In the genomic region with DNA sequence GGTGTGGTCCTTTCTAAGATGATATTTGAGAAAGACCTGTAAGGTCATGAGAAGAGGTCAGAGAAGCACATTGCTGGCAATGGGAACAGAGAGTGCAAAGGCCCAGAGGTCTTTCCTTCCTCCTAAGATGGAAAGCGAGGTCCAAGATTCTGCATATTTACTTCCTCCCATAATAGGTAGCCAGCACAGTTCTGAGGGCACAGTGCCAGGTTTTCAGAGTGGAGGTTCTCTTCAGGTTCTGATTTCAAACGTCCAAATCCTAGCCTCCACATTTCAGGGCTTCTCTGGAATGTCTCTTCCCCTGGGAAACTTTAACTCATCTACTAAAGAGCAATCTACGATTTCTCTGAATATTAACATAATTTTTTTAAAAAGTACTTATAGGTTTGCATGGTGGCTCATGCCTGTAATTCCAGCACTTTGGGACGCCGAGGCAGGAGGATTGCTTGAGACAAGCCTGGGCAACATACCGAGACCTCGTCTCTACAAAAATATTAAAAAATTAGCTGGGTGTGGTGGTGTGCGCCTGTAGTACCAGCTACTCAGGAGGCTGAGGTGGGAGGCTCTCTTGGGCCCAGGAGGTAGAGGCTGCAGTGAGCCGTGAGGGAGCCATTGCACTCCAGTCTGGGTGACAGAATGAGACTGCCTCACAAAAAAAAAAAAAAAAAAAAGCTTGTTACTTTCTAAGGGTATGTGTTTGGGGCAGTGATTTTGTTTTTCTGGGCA, we compare ENCODE assay signal across 8 cellular contexts. TPM values are rescaled to one million over a fixed set of nuclear protein-coding genes. Genes with fewer than 3 reads are reported as not detected.
DNase-seq lines count a peak whose midpoint lies in the region; TF ChIP-seq lines count a peak whose summit lies in the region.

No MANE protein-coding gene starts in this region.

- H3K4me3 ChIP-seq in CD8-positive, alpha-beta memory T cell (ENCODE audit: low read length) = peak overlapping the region; percentile 96
- H3K4me3 ChIP-seq in HUES64 (ENCODE audit: low read length) (peak overlapping the region; percentile 95), colonic mucosa (peak overlapping the region; percentile 71)

- no peaks in the 10 kb centered on the region for H3K36me3 ChIP-seq in CD8-positive, alpha-beta memory T cell (ENCODE audit: insufficient read depth, low read length)
- H3K36me3 ChIP-seq in HUES64 (ENCODE audit: insufficient read depth, low read length) = peaks cover 31% of the 10 kb centered on the region
- H3K36me3 ChIP-seq in colonic mucosa = no peaks in the 10 kb centered on the region

- no peaks in the 10 kb centered on the region for H3K27me3 ChIP-seq in CD8-positive, alpha-beta memory T cell (ENCODE audit: insufficient read depth, low read length, poor library complexity, severe bottlenecking)
- H3K27me3 ChIP-seq in HUES64 (ENCODE audit: insufficient read depth, low read length) = no peaks in the 10 kb centered on the region
- H3K27me3 ChIP-seq in colonic mucosa = no peaks in the 10 kb centered on the region

- H3K27ac Mint-ChIP-seq in CD8-positive, alpha-beta memory T cell = peak overlapping the region; percentile 91 to 99 (median 96)
- H3K27ac Mint-ChIP-seq in nephron progenitor cell = peak overlapping the region; percentile 99

- POLR2A ChIA-PET in CD8-positive, alpha-beta memory T cell (lab: Charles Lee) = interaction anchor here (0.5 to 1.5 kb wide), 9 partner anchors 23 to 1058 kb away, joined by 3 to 6 read pairs (median 4); partner anchors contain the start of genes CRADD and EEA1

- H3K9ac ChIP-seq in HUES64 (ENCODE audit: low read depth, low read length) (no peak overlapping the region), colonic mucosa (ENCODE audit: low read depth in 2 of 2, low read length in 2 of 2) (no peak overlapping the region)

- DNase-seq in CD8-positive, alpha-beta memory T cell = peak in 1 of 5 donors; percentile 1
- DNase-seq in colonic mucosa (no peak), nephron progenitor cell (no peak), Ammon's horn (ENCODE audit: low spot score) (no peak), NOMO-1 (lab: John Stamatoyannopoulos, UW; ENCODE audit: unreplicated experiment in 2 of 2) (no peak), DMS 273 treated with DMSO at 0.1 percent for 48 hours (lab: John Stamatoyannopoulos, UW) (no peak), NOMO-1 treated with DMSO at 0.1 percent for 48 hours (lab: John Stamatoyannopoulos, UW; ENCODE audit: unreplicated experiment) (no peak)

- H3K9me3 ChIP-seq in CD8-positive, alpha-beta memory T cell (ENCODE audit: low read length) = no peaks in the 10 kb centered on the region
- H3K9me3 ChIP-seq in HUES64 (ENCODE audit: insufficient read depth, low read depth, low read length) (no peaks in the 10 kb centered on the region), colonic mucosa (no peaks in the 10 kb centered on the region)

- H3K27me3 Mint-ChIP-seq in CD8-positive, alpha-beta memory T cell = peaks cover 0 to 1% of the 10 kb centered on the region in 2 donors
- peaks cover 3% of the 10 kb centered on the region for H3K27me3 Mint-ChIP-seq in nephron progenitor cell (ENCODE audit: low read depth, poor library complexity)

- peak overlapping the region; percentile 87 to 97 (median 93) for H3K4me3 Mint-ChIP-seq in CD8-positive, alpha-beta memory T cell
- peak overlapping the region; percentile 96 for H3K4me3 Mint-ChIP-seq in nephron progenitor cell

- peak overlapping the region; percentile 81 for H3K27ac ChIP-seq in CD8-positive, alpha-beta memory T cell (ENCODE audit: low read depth, low read length)
- H3K27ac ChIP-seq in HUES64 (ENCODE audit: low read depth, low read length) = no peak overlapping the region
- no peak overlapping the region for H3K27ac ChIP-seq in colonic mucosa

- WGBS in HUES64 = 93% methylated on average over 9 of the region's 9 CpGs

- no peaks in the 10 kb centered on the region for H3K9me3 Mint-ChIP-seq in CD8-positive, alpha-beta memory T cell
- no peaks in the 10 kb centered on the region for H3K9me3 Mint-ChIP-seq in nephron progenitor cell

- peaks cover 28 to 44% (median 42%) of the 10 kb centered on the region in 3 donors for H3K4me1 Mint-ChIP-seq in CD8-positive, alpha-beta memory T cell
- peaks cover 31% of the 10 kb centered on the region for H3K4me1 Mint-ChIP-seq in nephron progenitor cell

- TF ChIP-seq CTCF in colonic mucosa (IDR thresholded peaks at IDR 0.05) (no peak), nephron progenitor cell (IDR thresholded peaks at IDR 0.05) (no peak)

- CTCF ChIA-PET in CD8-positive, alpha-beta memory T cell (lab: Charles Lee) = interaction anchor here (1.0 to 2.8 kb wide), 6 partner anchors 10 to 635 kb away, joined by 3 to 9 read pairs (median 4); partner anchors contain the start of gene UBE2N

- intact Hi-C loops in colonic mucosa (cut with DNase I) = no loop called here

- peaks cover 0 to 25% (median 5%) of the 10 kb centered on the region in 3 donors for H3K36me3 Mint-ChIP-seq in CD8-positive, alpha-beta memory T cell
- H3K36me3 Mint-ChIP-seq in nephron progenitor cell (ENCODE audit: low read depth) = peaks cover 22% of the 10 kb centered on the region

- H3K4me1 ChIP-seq in CD8-positive, alpha-beta memory T cell (ENCODE audit: insufficient read depth, low read length) = peaks cover 23% of the 10 kb centered on the region
- peaks cover 5% of the 10 kb centered on the region; the same call in 1 of the 2 replicates for H3K4me1 ChIP-seq in HUES64 (ENCODE audit: insufficient read depth, low read length)
- peaks cover 14% of the 10 kb centered on the region for H3K4me1 ChIP-seq in colonic mucosa

RNA-seq across cellular contexts. Expression of gene MRPL42, which starts 0.5 kb away (rescaled TPM):
- 10 to 100 TPM; 84.1 to 87.2 TPM for total RNA-seq in CD8-positive, alpha-beta memory T cell
- polyA plus RNA-seq in CD8-positive, alpha-beta memory T cell = 57.1 TPM
- polyA plus RNA-seq in HUES64 (2013, experiment 1 of 2) = 116 TPM
- polyA plus RNA-seq in HUES64 (2013, experiment 2 of 2) = 140 TPM
- 10 to 100 TPM; 76.4 to 82.8 TPM for total RNA-seq in colonic mucosa

RNA-seq across cellular contexts. Expression of gene UBE2N, which starts 25.0 kb away (rescaled TPM):
- total RNA-seq in CD8-positive, alpha-beta memory T cell = 100 to 1,000 TPM; 236 to 244 TPM
- polyA plus RNA-seq in CD8-positive, alpha-beta memory T cell = 157 TPM
- 205 TPM for polyA plus RNA-seq in HUES64 (2013, experiment 1 of 2)
- 206 TPM for polyA plus RNA-seq in HUES64 (2013, experiment 2 of 2)
- total RNA-seq in colonic mucosa = 100 to 1,000 TPM; 106 to 137 TPM
